In genomic region chr14:71933026-71933587, GRCh38 we compare ENCODE assay signal across 9 cellular contexts. TPM values are rescaled to one million over a fixed set of nuclear protein-coding genes. Genes with fewer than 3 reads are reported as not detected.
DNase-seq lines count a peak whose midpoint lies in the region; ATAC-seq, FAIRE-seq and TF ChIP-seq lines count a peak whose summit lies in the region.
"Had no signal": no experiment of that assay in that cellular context is flagged by ENCODE, and none has a peak within 500 bp of the region (broad histone marks: within the 10 kb centered on the region; RNA-seq: fewer than 3 reads in every experiment).

No MANE protein-coding gene starts in this region.

- H3K4me3 ChIP-seq in GM12864 (ENCODE audit: low read depth, low read length) (peak overlapping the region; percentile 58), RWPE2 (ENCODE audit: severe bottlenecking) (no peak overlapping the region), prostate gland (no peak overlapping the region)

- 4% methylated on average over 24 of the region's 24 CpGs for WGBS in prostate gland

- H3K9me3 ChIP-seq in RWPE2 (ENCODE audit: severe bottlenecking) (no peaks in the 10 kb centered on the region), prostate gland (no peaks in the 10 kb centered on the region)
- H3K9me3 ChIP-seq: Peyer's patch had no signal

- no peaks in the 10 kb centered on the region for H3K4me1 ChIP-seq in RWPE2 (ENCODE audit: insufficient read depth, poor library complexity, severe bottlenecking)
- H3K4me1 ChIP-seq in prostate gland (replicated peaks): no peaks in the 10 kb centered on the region

- DNase-seq in GM12864 (ENCODE audit: low read depth) (no peak), RWPE2 (ENCODE audit: low spot score) (no peak), Right ventricle myocardium superior (no peak), retina (peak; percentile 67), NCI-H2081 (lab: John Stamatoyannopoulos, UW) (no peak), GM19239 (ENCODE audit: insufficient read length, low spot score) (no peak), prostate gland (ENCODE audit: low spot score) (no peak)
- DNase-seq: Peyer's patch had no signal

- no peak overlapping the region for H3K27ac ChIP-seq in RWPE2 (ENCODE audit: poor library complexity, severe bottlenecking)
- no peak overlapping the region for H3K27ac ChIP-seq in prostate gland
- H3K27ac ChIP-seq: Peyer's patch had no signal

- H3K36me3 ChIP-seq in RWPE2 (ENCODE audit: low read depth) (no peaks in the 10 kb centered on the region), prostate gland (no peaks in the 10 kb centered on the region)
- H3K36me3 ChIP-seq: Peyer's patch had no signal

- no peak for TF ChIP-seq POLR2A in prostate gland (IDR thresholded peaks at IDR 0.05)

- ATAC-seq in RWPE2 (ENCODE audit: low read depth) (0 out of 3 replicates have a peak, but pooled peaks have one; percentile 11), Right ventricle myocardium superior (ENCODE audit: poor library complexity) (peak; percentile 82), GM19467 (IDR thresholded peaks at IDR 0.05; ENCODE audit: unreplicated experiment) (no peak)

- no peak for FAIRE-seq in GM19239 (lab: Jason Lieb, UNC)

- intact Hi-C loops in Right ventricle myocardium superior (cut with DNase I) (no loop called here), prostate gland (cut with DNase I) (no loop called here)

- peaks cover 57% of the 10 kb centered on the region for H3K27me3 ChIP-seq in RWPE2 (ENCODE audit: insufficient read depth, poor library complexity, severe bottlenecking)
- no peaks in the 10 kb centered on the region for H3K27me3 ChIP-seq in prostate gland (replicated peaks; ENCODE audit: insufficient read depth)

- no peak for TF ChIP-seq CTCF in GM12864 (IDR thresholded peaks at IDR 0.05; ENCODE audit: low read depth, low read length, missing control alignments)
- no peak for TF ChIP-seq CTCF in RWPE2 (IDR thresholded peaks at IDR 0.05; ENCODE audit: poor library complexity, severe bottlenecking)
- no peak for TF ChIP-seq CTCF in prostate gland (IDR thresholded peaks at IDR 0.05)

RNA-seq across cellular contexts. Expression of gene RGS6, which starts 0.9 kb away (rescaled TPM):
- 26.1 TPM for total RNA-seq in Right ventricle myocardium superior
- total RNA-seq in prostate gland: 1 to 10 TPM in 1 of 2 donors, not detected in 1; 3.2 TPM
